In genomic region chr2:152730591-152731333, GRCh38 we compare ENCODE assay signal across 1 cellular context.
TF ChIP-seq lines count a peak whose summit lies in the region.

No MANE protein-coding gene starts in this region.

TF ChIP-seq in GM12878, 131 proteins besides CTCF, POLR2A, EP300 and RAD21 (continued from another document):
- no peak for TF ChIP-seq CUX1 (IDR thresholded peaks at IDR 0.05; ENCODE audit: insufficient replicate concordance, low read depth, low read length)
